Comparison of ENCODE assay signal across 8 cellular contexts in the genomic region with DNA sequence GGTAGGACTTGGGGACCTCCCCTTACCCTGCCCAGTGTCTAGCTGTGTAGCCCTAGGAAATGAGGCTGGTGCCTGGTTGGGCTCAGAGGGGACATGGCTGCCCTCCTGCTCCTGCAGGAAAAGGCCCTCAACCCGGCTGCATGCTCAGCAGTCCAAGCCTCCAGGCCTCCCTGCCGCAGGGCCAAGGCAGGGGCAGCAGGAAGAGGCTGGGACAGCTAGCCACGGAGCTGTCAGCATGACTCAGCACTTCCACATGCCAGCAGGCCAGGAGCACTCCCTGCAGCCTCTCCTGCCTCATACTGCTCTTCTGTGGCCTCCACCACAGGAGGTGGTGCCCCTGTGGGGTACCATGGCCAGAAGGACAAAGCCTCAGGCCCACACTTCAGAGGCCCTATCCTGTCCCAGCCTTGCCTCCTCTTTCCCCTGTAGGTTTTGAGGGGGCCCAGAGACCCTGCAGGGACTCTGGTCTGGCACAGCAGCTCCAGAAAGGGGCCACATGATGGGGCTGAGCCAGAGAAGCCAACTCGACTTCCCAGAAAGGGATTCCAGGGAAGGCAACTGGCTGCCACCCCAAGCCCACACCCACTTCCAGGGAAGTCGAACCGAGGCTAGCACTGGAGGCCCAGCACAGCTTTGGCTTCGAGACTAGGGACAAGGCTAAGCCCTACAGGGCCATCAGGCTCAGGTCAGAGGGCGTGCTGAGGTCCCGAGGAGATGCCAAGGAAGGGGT. TPM values are rescaled to one million over a fixed set of nuclear protein-coding genes. Genes with fewer than 3 reads are reported as not detected.
DNase-seq lines count a peak whose midpoint lies in the region; ATAC-seq, FAIRE-seq and TF ChIP-seq lines count a peak whose summit lies in the region.

No MANE protein-coding gene starts in this region.

- TF ChIP-seq EP300 in HepG2 (IDR thresholded peaks at IDR 0.05; ENCODE audit: low read depth in 2 of 2, low read length in 2 of 2), result no peak
- peak; percentile 50; the same call in 1 of the 2 replicates for TF ChIP-seq EP300 in HepG2 (CRISPR knock-in tag; IDR thresholded peaks at IDR 0.05; ENCODE audit: borderline replicate concordance)

- CTCF ChIA-PET in Panc1 (lab: Charles Lee), result no interaction called here
- CTCF ChIA-PET in HepG2 (lab: Yijun Ruan, JAX; ENCODE audit: low intra/inter-chr PET ratio, low total read pairs), result no interaction called here

- H3K9me3 ChIP-seq in Panc1 (ENCODE audit: control insufficient read depth, insufficient read depth, low read depth, low read length), result no peaks in the 10 kb centered on the region
- no peaks in the 10 kb centered on the region for H3K9me3 ChIP-seq in HepG2 (ENCODE audit: low read length)
- H3K9me3 ChIP-seq in thyroid gland, result no peaks in the 10 kb centered on the region

- H3K9ac ChIP-seq in HepG2 (ENCODE audit: insufficient read depth, low read depth, low read length), result peak overlapping the region; percentile 43; the same call in 1 of the 2 replicates

- no peaks in the 10 kb centered on the region for H3K4me1 Mint-ChIP-seq in activated T-cell treated with anti-CD3 and anti-CD28 coated beads, Interleukin-2, amount 50 U/mL, for 4 hours (ENCODE audit: low read depth)

- H3K27me3 Mint-ChIP-seq in activated T-cell treated with anti-CD3 and anti-CD28 coated beads, Interleukin-2, amount 50 U/mL, for 4 hours (ENCODE audit: low read depth), result no peaks in the 10 kb centered on the region

- DNase-seq in GF-D8 (lab: John Stamatoyannopoulos, UW), result peak; percentile 68
- no peak for DNase-seq in Panc1 (ENCODE audit: low read depth, low spot score)
- DNase-seq in coronary artery (ENCODE audit: low spot score), result no peak
- peak; percentile 52 for DNase-seq in HepG2 (ENCODE audit: low spot score)
- peak; percentile 52 to 67 for DNase-seq in thyroid gland
- no peak for DNase-seq in NK-92 treated with Interleukin-12 subunit alpha and Interleukin-12 subunit beta, amount 100 ng/mL, for 24 hours (lab: John Stamatoyannopoulos, UW)
- DNase-seq in NCI-H1105 (lab: John Stamatoyannopoulos, UW), result no peak
- DNase-seq in activated T-cell treated with anti-CD3 and anti-CD28 coated beads, Interleukin-2, amount 50 U/mL, for 4 hours, result no peak

- TF ChIP-seq CTCF in Panc1 (IDR thresholded peaks at IDR 0.05) (no peak), coronary artery (IDR thresholded peaks at IDR 0.05) (no peak), HepG2 (CRISPR knock-in tag; IDR thresholded peaks at IDR 0.05) (no peak), thyroid gland (IDR thresholded peaks at IDR 0.05) (no peak)

- H3K27ac ChIP-seq in Panc1 (ENCODE audit: low read length), result peak overlapping the region; percentile 63
- H3K27ac ChIP-seq in coronary artery, result peak overlapping the region; percentile 43 to 70
- peak overlapping the region; percentile 74 for H3K27ac ChIP-seq in HepG2 (ENCODE audit: extremely low read length, insufficient read depth, low read length)
- H3K27ac ChIP-seq in thyroid gland, result peak overlapping the region; percentile 82 to 89 (median 85)

- H4K20me1 ChIP-seq in HepG2 (ENCODE audit: insufficient read depth, low read length), result no peaks in the 10 kb centered on the region; the same call in 1 of the 2 replicates

- H3K36me3 Mint-ChIP-seq in activated T-cell treated with anti-CD3 and anti-CD28 coated beads, Interleukin-2, amount 50 U/mL, for 4 hours (ENCODE audit: insufficient read depth), result peaks cover 18% of the 10 kb centered on the region

- FAIRE-seq in HepG2 (lab: Jason Lieb, UNC), result no peak

- H3K4me3 Mint-ChIP-seq in activated T-cell treated with anti-CD3 and anti-CD28 coated beads, Interleukin-2, amount 50 U/mL, for 4 hours, result no peak overlapping the region

- H3K79me2 ChIP-seq in HepG2 (ENCODE audit: insufficient read depth, low read length), result peaks cover 2% of the 10 kb centered on the region

- in situ Hi-C loops in Panc1 (cut with HindIII; ENCODE audit: low pct_unique_long_range_greater_than_20kb, low sequenced_read_pairs) (no loop called here), HepG2 (cut with HindIII; ENCODE audit: extremely low pct_ligation_motif_present, low pct_unique_long_range_greater_than_20kb) (no loop called here)

- no peaks in the 10 kb centered on the region for H3K9me3 Mint-ChIP-seq in activated T-cell treated with anti-CD3 and anti-CD28 coated beads, Interleukin-2, amount 50 U/mL, for 4 hours

- peaks cover 5% of the 10 kb centered on the region; the same call in 1 of the 2 replicates for H3K36me3 ChIP-seq in Panc1 (ENCODE audit: control insufficient read depth, insufficient read depth, low read length)
- peaks cover 56 to 79% of the 10 kb centered on the region in 2 experiments for H3K36me3 ChIP-seq in HepG2 (replicated peaks in 1 of 2; ENCODE audit: control insufficient read depth in 1 of 2, insufficient read depth in 2 of 2, low read length in 2 of 2)
- H3K36me3 ChIP-seq in thyroid gland, result peaks cover 72 to 84% of the 10 kb centered on the region in 2 donors

- TF ChIP-seq POLR2A in HepG2 (IDR thresholded peaks at IDR 0.05; ENCODE audit: insufficient read depth in 1 of 2, low read depth in 2 of 2, low read length in 2 of 2), result no peak
- TF ChIP-seq POLR2A in thyroid gland (IDR thresholded peaks at IDR 0.05), result no peak

- no peak overlapping the region for H2AFZ ChIP-seq in HepG2 (ENCODE audit: low read length)

- POLR2A ChIA-PET in Panc1 (lab: Charles Lee), result no interaction called here
- POLR2A ChIA-PET in HepG2 (lab: Yijun Ruan, JAX), result no interaction called here

- H3K4me3 ChIP-seq in Panc1 (ENCODE audit: low read depth in 2 of 2, low read length in 2 of 2), result no peak overlapping the region
- H3K4me3 ChIP-seq in coronary artery, result no peak overlapping the region
- no peak overlapping the region for H3K4me3 ChIP-seq in HepG2 (replicated peaks in 1 of 3; ENCODE audit: insufficient read depth in 1 of 3, low read depth in 2 of 3, low read length in 3 of 3)
- no peak overlapping the region for H3K4me3 ChIP-seq in thyroid gland (replicated peaks in 1 of 3)

- ATAC-seq in Panc1 (peak; percentile 66), HepG2 (peak; percentile 66)
- ATAC-seq in activated T-cell treated with anti-CD3 and anti-CD28 coated beads, Interleukin-2, amount 50 U/mL, for 4 hours, result no peak

- BruUV-seq in Panc1 (replicated peaks; lab: Mats Ljungman, UMichigan) (no TSS peak), HepG2 (replicated peaks; lab: Mats Ljungman, UMichigan) (no TSS peak)

- TF ChIP-seq RAD21 in HepG2 (CRISPR knock-in tag; IDR thresholded peaks at IDR 0.05), result peak; percentile 47; the same call in 1 of the 2 replicates

- intact Hi-C loops in Panc1 (cut with micrococcal nuclease; ENCODE audit: unreplicated experiment) (no loop called here), HepG2 (cut with micrococcal nuclease; ENCODE audit: unreplicated experiment) (no loop called here), thyroid gland (cut with DNase I) (no loop called here)

- no peak overlapping the region for H3K4me2 ChIP-seq in HepG2 (ENCODE audit: low read depth, low read length)

- WGBS in HepG2 (ENCODE audit: low lambda C conversion rate), result 89% methylated on average over 6 of the region's 9 CpGs
- WGBS in thyroid gland, 2 donors, result 69 to 83% methylated on average over 5 to 8 of the region's 9 CpGs

- peaks cover 31% of the 10 kb centered on the region for H3K4me1 ChIP-seq in Panc1 (ENCODE audit: control insufficient read depth, insufficient read depth, low read length)
- peaks cover 44% of the 10 kb centered on the region for H3K4me1 ChIP-seq in HepG2 (ENCODE audit: insufficient read depth, low read length)
- peaks cover 36 to 53% of the 10 kb centered on the region in 2 donors for H3K4me1 ChIP-seq in thyroid gland

- H3K27me3 ChIP-seq in Panc1 (ENCODE audit: control insufficient read depth, insufficient read depth, low read length), result no peaks in the 10 kb centered on the region
- H3K27me3 ChIP-seq in HepG2 (ENCODE audit: control insufficient read depth in 1 of 2, insufficient read depth in 2 of 2, low read length in 2 of 2), result no peaks in the 10 kb centered on the region
- H3K27me3 ChIP-seq in thyroid gland, result no peaks in the 10 kb centered on the region

TF ChIP-seq in HepG2, 621 proteins besides CTCF, POLR2A, EP300 and RAD21 (continues in another document):
- TF ChIP-seq GTF2F1 (IDR thresholded peaks at IDR 0.05; ENCODE audit: low read length) (no peak), FOXK2 (IDR thresholded peaks at IDR 0.05) (no peak)

RNA-seq across cellular contexts. Expression of gene TKT, which starts 19.5 kb away (rescaled TPM):
- total RNA-seq in Panc1 (2021; ENCODE audit: unreplicated experiment), result 338 TPM
- polyA plus RNA-seq in Panc1 (2012; ENCODE audit: insufficient read length), result 307 TPM
- total RNA-seq in HepG2 (2016; rRNA removed; fragmentation: Illumina TruSeq; extraction: Trizol), result 196 and 238 TPM in 2 replicates
- total RNA-seq in HepG2 (2016; cell fraction: cytosol; rRNA removed; fragmentation: Illumina TruSeq; extraction: Trizol; ENCODE audit: low read depth), result 73.9 and 83.5 TPM in 2 replicates
- total RNA-seq in HepG2 (2016; cell fraction: insoluble cytoplasmic fraction; rRNA removed; fragmentation: Illumina TruSeq; extraction: Trizol), result 153 and 251 TPM in 2 replicates
- total RNA-seq in HepG2 (2016; cell fraction: membrane; rRNA removed; fragmentation: Illumina TruSeq; extraction: Trizol), result 138 and 161 TPM in 2 replicates
- 157 and 193 TPM in 2 replicates for total RNA-seq in HepG2 (2016; cell fraction: nucleus; rRNA removed; fragmentation: Illumina TruSeq; extraction: Trizol)
- polyA plus RNA-seq in HepG2 (2011; rRNA removed), result 150 and 188 TPM in 2 replicates
- polyA plus RNA-seq in HepG2 (2011; cell fraction: cytosol; rRNA removed), result 105 and 148 TPM in 2 replicates
- 113 and 116 TPM in 2 replicates for polyA plus RNA-seq in HepG2 (2011; cell fraction: nucleus; rRNA removed)
- polyA plus RNA-seq in HepG2 (2012), result 234 and 367 TPM in 2 replicates
- polyA plus RNA-seq in HepG2 (2016; cell fraction: cytosol; fragmentation: Illumina TruSeq; extraction: Trizol; ENCODE audit: low read depth), result 126 and 140 TPM in 2 replicates
- polyA plus RNA-seq in HepG2 (2016; cell fraction: insoluble cytoplasmic fraction; fragmentation: Illumina TruSeq; extraction: Trizol; ENCODE audit: low read depth), result 190 and 266 TPM in 2 replicates
- 168 and 215 TPM in 2 replicates for polyA plus RNA-seq in HepG2 (2016; cell fraction: membrane; fragmentation: Illumina TruSeq; extraction: Trizol; ENCODE audit: low read depth)
- 308 and 328 TPM in 2 replicates for polyA plus RNA-seq in HepG2 (2016; cell fraction: nucleus; fragmentation: Illumina TruSeq; extraction: Trizol; ENCODE audit: insufficient read depth, low read depth)
- 280 and 471 TPM in 2 replicates for polyA minus RNA-seq in HepG2 (2011; rRNA and poly(A)+ RNA removed; ENCODE audit: low replicate concordance)
- 128 and 140 TPM in 2 replicates for polyA minus RNA-seq in HepG2 (2011; cell fraction: cytosol; rRNA and poly(A)+ RNA removed)
- polyA minus RNA-seq in HepG2 (2011; cell fraction: nucleus; rRNA and poly(A)+ RNA removed), result 47.4 and 62.7 TPM in 2 replicates
- total RNA-seq in thyroid gland, result 100 to 1,000 TPM; 468 to 962 (median 800) TPM
- 100 to 1,000 TPM; 287 to 334 (median 331) TPM for total RNA-seq in activated T-cell treated with anti-CD3 and anti-CD28 coated beads, Interleukin-2, amount 50 U/mL, for 4 hours

Comparison
In these comparisons a context has a peak if more than half of its experiments do, and no peak if none do; other contexts are left out.
1. DNase-seq: peak in GF-D8 (single experiment), HepG2 (single experiment) and thyroid gland (2 of 2); none in Panc1 (single experiment), coronary artery (single experiment), NK-92 treated with Interleukin-12 subunit alpha and Interleukin-12 subunit beta, amount 100 ng/mL, for 24 hours (single experiment), NCI-H1105 (single experiment) and activated T-cell treated with anti-CD3 and anti-CD28 coated beads, Interleukin-2, amount 50 U/mL, for 4 hours (single experiment).
2. ATAC-seq: peak in Panc1 (single experiment) and HepG2 (single experiment); none in activated T-cell treated with anti-CD3 and anti-CD28 coated beads, Interleukin-2, amount 50 U/mL, for 4 hours (0 of 2).
3. Peak in every context shown above with its lines, with median percentiles within 50 percentile points of each other: H3K27ac ChIP-seq.